In the genomic region with DNA sequence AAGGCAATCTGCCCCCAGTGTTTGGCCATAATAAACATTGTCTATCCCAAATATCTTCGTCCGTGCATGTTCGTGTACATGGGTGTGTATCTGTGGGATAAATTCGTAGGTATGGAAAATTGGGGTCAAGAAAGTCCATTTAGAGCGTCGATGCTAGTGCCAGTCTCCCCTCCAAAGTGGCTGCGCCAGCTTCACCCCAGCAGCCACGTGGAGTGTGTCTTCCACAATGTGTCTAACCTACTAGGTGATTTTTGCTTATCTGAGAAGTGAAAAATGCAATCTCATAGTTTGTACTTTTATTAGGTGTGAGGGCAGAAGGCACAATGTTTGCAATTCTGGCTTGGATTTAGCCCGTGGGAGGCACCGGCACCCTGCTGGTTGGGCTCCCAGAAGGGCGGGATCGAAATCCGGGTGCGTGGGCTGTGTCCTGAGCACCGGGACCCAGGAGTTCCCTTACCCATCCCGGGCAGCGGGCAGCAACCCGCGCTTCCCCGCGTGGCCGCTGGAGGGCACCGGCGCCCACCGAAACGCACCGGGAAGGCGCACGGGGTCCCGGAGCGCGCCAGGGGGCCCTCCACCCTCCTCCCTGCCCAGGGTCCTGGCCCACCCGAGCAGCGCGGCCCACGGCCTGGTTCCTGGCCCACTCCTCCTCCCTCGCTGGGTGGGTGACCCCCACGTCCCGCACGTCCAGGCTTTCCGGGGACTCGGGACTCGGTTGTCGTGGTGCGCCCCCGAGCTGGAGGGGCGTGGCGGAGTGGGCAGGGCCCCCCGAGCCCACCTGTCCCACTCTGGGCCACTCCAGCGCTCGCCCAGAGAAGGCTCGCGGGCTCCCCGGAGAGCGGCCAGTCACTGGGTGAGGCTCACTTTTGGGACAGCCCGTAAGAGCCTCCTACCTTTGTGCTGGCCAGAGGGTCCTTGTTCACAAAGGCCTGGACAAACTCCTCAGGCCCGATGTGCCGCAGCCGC, we compare ENCODE assay signal across 7 cellular contexts. TPM values are rescaled to one million over a fixed set of nuclear protein-coding genes. Genes with fewer than 3 reads are reported as not detected.
A peak's percentile ranks its signal among the peaks of the same experiment; 100 is the strongest.
DNase-seq lines count a peak whose midpoint lies in the region; ATAC-seq, FAIRE-seq and TF ChIP-seq lines count a peak whose summit lies in the region.

No MANE protein-coding gene starts in this region.

- no peak for ATAC-seq in HG02852 (IDR thresholded peaks at IDR 0.05; ENCODE audit: unreplicated experiment)

- no peaks in the 10 kb centered on the region for H3K9me3 ChIP-seq in small intestine (ENCODE audit: control insufficient read depth, low read depth)

- no peak for FAIRE-seq in small intestine (lab: Jason Lieb, UNC)

- no peaks in the 10 kb centered on the region for H3K4me1 ChIP-seq in small intestine (ENCODE audit: control insufficient read depth in 2 of 2, insufficient read depth in 1 of 2, low read depth in 1 of 2, low read length in 1 of 2)

- H3K27ac ChIP-seq in small intestine (ENCODE audit: low read depth in 1 of 2, low read length in 1 of 2) = no peak overlapping the region

- DNase-seq in GM12865 (ENCODE audit: low read depth) (no peak), NAMALWA (ENCODE audit: low spot score) (peak; percentile 47), astrocyte of the hippocampus (ENCODE audit: low read depth, low spot score) (peak; percentile 50), iPS-NIHi7 (ENCODE audit: extremely low spot score) (peak; percentile 87), small intestine (no peak)
- peak in 2 of 3 donors; percentile 14 to 18 for DNase-seq in stimulated activated CD4-positive, alpha-beta T cell treated with anti-CD3 and anti-CD28 coated beads, TNF-alpha, amount 100 ng/mL, for 48 hours (ENCODE audit: low read depth in 3 of 3)

- WGBS in small intestine, 3 donors = 31 to 42% (median 37%) methylated on average over 37 to 59 of the region's 59 CpGs

- TF ChIP-seq CTCF in GM12865 (IDR thresholded peaks at IDR 0.05; ENCODE audit: insufficient read depth, low read depth, low read length, missing control alignments) = peak; percentile 81

- H3K27me3 ChIP-seq in small intestine (ENCODE audit: control insufficient read depth in 2 of 2, insufficient read depth in 2 of 2, low read length in 2 of 2) = peaks cover 0 to 2% of the 10 kb centered on the region in 2 donors

- H3K36me3 ChIP-seq in small intestine (ENCODE audit: control insufficient read depth in 2 of 2, insufficient read depth in 2 of 2, low read length in 2 of 2) = no peaks in the 10 kb centered on the region

- H3K4me3 ChIP-seq in GM12865 (ENCODE audit: low read depth, low read length) (no peak overlapping the region), small intestine (ENCODE audit: low read depth in 1 of 2, low read length in 2 of 2) (no peak overlapping the region)

RNA-seq across cellular contexts. Expression of a gene that starts 55.4 kb away (rescaled TPM):
- polyA plus RNA-seq in small intestine = 10 to 100 TPM; 15.9 to 40.2 (median 34.6) TPM

Comparison
In these comparisons a context has a peak if more than half of its experiments do, and no peak if none do; other contexts are left out.
1. DNase-seq: peak in NAMALWA (single experiment), astrocyte of the hippocampus (single experiment), iPS-NIHi7 (single experiment) and stimulated activated CD4-positive, alpha-beta T cell treated with anti-CD3 and anti-CD28 coated beads, TNF-alpha, amount 100 ng/mL, for 48 hours (2 of 3); none in GM12865 (single experiment) and small intestine (single experiment).